In genomic region chr9:35727676-35728040, GRCh38 we compare ENCODE assay signal across 9 cellular contexts. TPM values are rescaled to one million over a fixed set of nuclear protein-coding genes. Genes with fewer than 3 reads are reported as not detected.
A peak's percentile ranks its signal among the peaks of the same experiment; 100 is the strongest.
DNase-seq lines count a peak whose midpoint lies in the region; ATAC-seq, FAIRE-seq and TF ChIP-seq lines count a peak whose summit lies in the region.
"Had no signal": no experiment of that assay in that cellular context is flagged by ENCODE, and none has a peak within 500 bp of the region (broad histone marks: within the 10 kb centered on the region; RNA-seq: fewer than 3 reads in every experiment).

No MANE protein-coding gene starts in this region.

- no peak for FAIRE-seq in A549 (lab: Jason Lieb, UNC)

- CTCF ChIA-PET in A549 (lab: Yijun Ruan, JAX), result interaction anchor here (1.2 to 31.4 kb wide), 8 partner anchors 16 to 81 kb away, joined by 4 to 758 read pairs (median 34); partner anchors contain the start of genes ARHGEF39, CA9, CCDC107 and GBA2

- intact Hi-C loops in dorsolateral prefrontal cortex (cut with DNase I), result loop anchor here (2.0 to 10.0 kb wide), 2 partner anchors 125 to 243 kb away; no protein-coding TSS in a partner anchor

- TF ChIP-seq CTCF in A549 (IDR thresholded peaks at IDR 0.05) (no peak), dorsolateral prefrontal cortex (IDR thresholded peaks at IDR 0.05 in 54 of 56, conservative IDR thresholded peaks at IDR 0.05 in 2 of 56; ENCODE audit: low read depth in 1 of 56, partially characterized antibody in 56 of 56) (no peak)

- H3K4me1 ChIP-seq in A549 (peaks cover 42% of the 10 kb centered on the region), HUES64 (ENCODE audit: insufficient read depth, low read length) (peaks cover 48% of the 10 kb centered on the region), muscle layer of colon (ENCODE audit: insufficient read depth, low read length) (peaks cover 56% of the 10 kb centered on the region)

- H3K27me3 ChIP-seq in HUES64 (ENCODE audit: insufficient read depth, low read length) (no peaks in the 10 kb centered on the region), dorsolateral prefrontal cortex (no peaks in the 10 kb centered on the region), muscle layer of colon (ENCODE audit: control insufficient read depth in 1 of 2, insufficient read depth in 2 of 2, low read length in 2 of 2) (no peaks in the 10 kb centered on the region)

- POLR2A ChIA-PET in A549 (lab: Yijun Ruan, JAX), result interaction anchor here (0.9 to 2.3 kb wide), 6 partner anchors 13 to 631 kb away, joined by 3 to 7 read pairs (median 4); partner anchors contain the start of genes CCDC107, PIGO, RMRP and TESK1

- no peak for TF ChIP-seq POLR2A in A549 (IDR thresholded peaks at IDR 0.05; ENCODE audit: low read length)

- no peak for TF ChIP-seq EP300 in A549 (IDR thresholded peaks at IDR 0.05)

- H3K9ac ChIP-seq in HUES64 (ENCODE audit: low read depth, low read length), result peak overlapping the region; percentile 64
- H3K9ac ChIP-seq in muscle layer of colon (ENCODE audit: low read length), result peak overlapping the region; percentile 99

- DNase-seq in A549 (ENCODE audit: low read depth in 1 of 2, low spot score in 1 of 2) (no peak), dorsolateral prefrontal cortex (no peak), activated T-cell treated with anti-CD3 and anti-CD28 coated beads for 4 hours (no peak), NK-92 (lab: John Stamatoyannopoulos, UW; ENCODE audit: unreplicated experiment) (no peak)
- no peak for DNase-seq in stimulated activated naive CD4-positive, alpha-beta T cell (lab: John Stamatoyannopoulos, UW)
- DNase-seq: NCI-H345 had no signal

- peak overlapping the region; percentile 74 to 95 for H3K27ac ChIP-seq in A549
- H3K27ac ChIP-seq in HUES64 (ENCODE audit: low read depth, low read length), result peak overlapping the region; percentile 87
- H3K27ac ChIP-seq in dorsolateral prefrontal cortex, result peak overlapping the region in 46 of 59 donors; percentile 2 to 98 (median 57)
- H3K27ac ChIP-seq in muscle layer of colon (ENCODE audit: low read depth, low read length), result peak overlapping the region; percentile 95

- H3K36me3 ChIP-seq in HUES64 (ENCODE audit: insufficient read depth, low read length) (peaks cover 27% of the 10 kb centered on the region), muscle layer of colon (ENCODE audit: insufficient read depth, low read length) (peaks cover 35% of the 10 kb centered on the region)

- ATAC-seq in A549 (no peak), HG03378 (IDR thresholded peaks at IDR 0.05; ENCODE audit: unreplicated experiment) (no peak)

- H3K4me3 ChIP-seq in A549, result peak overlapping the region; percentile 33; the same call in 2 of the 3 replicates
- H3K4me3 ChIP-seq in HUES64 (ENCODE audit: low read length), result peak overlapping the region; percentile 88
- peak overlapping the region in 36 of 59 donors; percentile 0 to 98 (median 52) for H3K4me3 ChIP-seq in dorsolateral prefrontal cortex
- peak overlapping the region; percentile 25 to 73 for H3K4me3 ChIP-seq in muscle layer of colon (ENCODE audit: low read depth in 1 of 2, low read length in 2 of 2)

- H3K9me3 ChIP-seq in A549 (no peaks in the 10 kb centered on the region), HUES64 (ENCODE audit: insufficient read depth, low read depth, low read length) (no peaks in the 10 kb centered on the region), muscle layer of colon (ENCODE audit: low read length) (no peaks in the 10 kb centered on the region)

- peak overlapping the region; percentile 74 for H3K4me2 ChIP-seq in A549

- WGBS in A549 (ENCODE audit: missing lambda C conversion rate), result 83% methylated on average over 5 of the region's 5 CpGs
- 43% methylated on average over 5 of the region's 5 CpGs for WGBS in HUES64

- TF ChIP-seq RAD21 in A549 (conservative IDR thresholded peaks at IDR 0.05 in 1 of 2, IDR thresholded peaks at IDR 0.05 in 1 of 2), result no peak

TF ChIP-seq in A549, 52 proteins besides CTCF, POLR2A, EP300 and RAD21:
- TF ChIP-seq HOXA7 (CRISPR knock-in tag; IDR thresholded peaks at IDR 0.05) (no peak), POLR2AphosphoS2 (conservative IDR thresholded peaks at IDR 0.05; ENCODE audit: low read length) (no peak), RCOR1 (IDR thresholded peaks at IDR 0.05; ENCODE audit: low read depth, low read length) (no peak), HMGXB4 (CRISPR knock-in tag; IDR thresholded peaks at IDR 0.05; ENCODE audit: borderline replicate concordance) (no peak), JUN (IDR thresholded peaks at IDR 0.05) (no peak), KDM1A (IDR thresholded peaks at IDR 0.05; ENCODE audit: low read depth) (no peak)

RNA-seq across cellular contexts. Expression of gene TLN1, which starts 4.3 kb away (rescaled TPM):
- 65.5 and 72.1 TPM in 2 replicates for polyA plus RNA-seq in A549 (2011; rRNA removed)
- polyA plus RNA-seq in A549 (2012; cell fraction: cytosol; rRNA removed), result 69.4 and 88.8 TPM in 2 replicates
- polyA plus RNA-seq in A549 (2012; cell fraction: nucleus; rRNA removed), result 170 and 259 TPM in 2 replicates
- polyA plus RNA-seq in A549 (2017; fragmentation: RNase III; extraction: RNeasy Plus Mini Kit Qiagen cat#74134 plus additional on column Dnase treatment), result 108 to 119 TPM (median 117 TPM) in 3 replicates
- polyA minus RNA-seq in A549 (2011; rRNA and poly(A)+ RNA removed), result 476 and 477 TPM in 2 replicates
- polyA plus RNA-seq in HUES64 (2013, experiment 1 of 2), result 38.5 TPM
- 48.8 TPM for polyA plus RNA-seq in HUES64 (2013, experiment 2 of 2)
- 100 to 1,000 TPM in 81 of 120 experiments, 10 to 100 TPM in 39; 65.1 to 206 (median 112) TPM for total RNA-seq in dorsolateral prefrontal cortex

RNA-seq across cellular contexts. Expression of gene CREB3, which starts 4.8 kb away (rescaled TPM):
- 33.3 and 36.0 TPM in 2 replicates for polyA plus RNA-seq in A549 (2011; rRNA removed)
- 27.6 and 32.3 TPM in 2 replicates for polyA plus RNA-seq in A549 (2012; cell fraction: cytosol; rRNA removed)
- polyA plus RNA-seq in A549 (2012; cell fraction: nucleus; rRNA removed), result 25.8 and 30.9 TPM in 2 replicates
- polyA plus RNA-seq in A549 (2017; fragmentation: RNase III; extraction: RNeasy Plus Mini Kit Qiagen cat#74134 plus additional on column Dnase treatment), result 51.3 to 54.0 TPM (median 51.7 TPM) in 3 replicates
- polyA minus RNA-seq in A549 (2011; rRNA and poly(A)+ RNA removed), result 22.9 and 28.3 TPM in 2 replicates
- 22.6 TPM for polyA plus RNA-seq in HUES64 (2013, experiment 1 of 2)
- 20.9 TPM for polyA plus RNA-seq in HUES64 (2013, experiment 2 of 2)
- total RNA-seq in dorsolateral prefrontal cortex, result 10 to 100 TPM; 30.1 to 53.9 (median 40.9) TPM

RNA-seq across cellular contexts. Expression of gene GBA2, which starts 21.4 kb away (rescaled TPM):
- polyA plus RNA-seq in A549 (2011; rRNA removed) (40.0 and 47.4 TPM in 2 replicates), A549 (2017; fragmentation: RNase III; extraction: RNeasy Plus Mini Kit Qiagen cat#74134 plus additional on column Dnase treatment) (34.8 to 39.5 TPM (median 38.9 TPM) in 3 replicates)
- 39.1 and 41.6 TPM in 2 replicates for polyA plus RNA-seq in A549 (2012; cell fraction: cytosol; rRNA removed)
- 165 and 194 TPM in 2 replicates for polyA plus RNA-seq in A549 (2012; cell fraction: nucleus; rRNA removed)
- polyA minus RNA-seq in A549 (2011; rRNA and poly(A)+ RNA removed), result 55.3 and 57.9 TPM in 2 replicates
- polyA plus RNA-seq in HUES64 (2013, experiment 1 of 2), result 55.4 TPM
- polyA plus RNA-seq in HUES64 (2013, experiment 2 of 2), result 58.4 TPM
- total RNA-seq in dorsolateral prefrontal cortex, result 100 to 1,000 TPM in 98 of 120 experiments, 10 to 100 TPM in 22; 79.3 to 156 (median 112) TPM

RNA-seq across cellular contexts. Expression of gene RGP1, which starts 21.4 kb away (rescaled TPM):
- 16.6 and 20.2 TPM in 2 replicates for polyA plus RNA-seq in A549 (2011; rRNA removed)
- polyA plus RNA-seq in A549 (2012; cell fraction: cytosol; rRNA removed), result 7.6 and 10.0 TPM in 2 replicates
- 10.2 and 12.0 TPM in 2 replicates for polyA plus RNA-seq in A549 (2012; cell fraction: nucleus; rRNA removed)
- 15.0 to 16.1 TPM (median 15.3 TPM) in 3 replicates for polyA plus RNA-seq in A549 (2017; fragmentation: RNase III; extraction: RNeasy Plus Mini Kit Qiagen cat#74134 plus additional on column Dnase treatment)
- polyA minus RNA-seq in A549 (2011; rRNA and poly(A)+ RNA removed), result 27.4 and 28.8 TPM in 2 replicates
- polyA plus RNA-seq in HUES64 (2013, experiment 1 of 2), result 10.1 TPM
- 12.2 TPM for polyA plus RNA-seq in HUES64 (2013, experiment 2 of 2)
- total RNA-seq in dorsolateral prefrontal cortex, result 10 to 100 TPM; 30.0 to 52.9 (median 38.4) TPM

RNA-seq across cellular contexts. Expression of gene MSMP, which starts 26.4 kb away (rescaled TPM):
- polyA plus RNA-seq in A549 (2011; rRNA removed), result 0.24 TPM in 1 of 2 replicates, not detected in the other
- 0.19 and 0.30 TPM in 2 replicates for polyA plus RNA-seq in A549 (2012; cell fraction: cytosol; rRNA removed)
- polyA plus RNA-seq in A549 (2012; cell fraction: nucleus; rRNA removed), result not detected in 2 replicates
- not detected in 3 replicates for polyA plus RNA-seq in A549 (2017; fragmentation: RNase III; extraction: RNeasy Plus Mini Kit Qiagen cat#74134 plus additional on column Dnase treatment)
- polyA minus RNA-seq in A549 (2011; rRNA and poly(A)+ RNA removed), result 0.70 TPM in 1 of 2 replicates, not detected in the other
- not detected for polyA plus RNA-seq in HUES64 (2013, experiment 1 of 2)
- polyA plus RNA-seq in HUES64 (2013, experiment 2 of 2), result not detected
- total RNA-seq in dorsolateral prefrontal cortex, result 1 to 10 TPM in 17 of 120 experiments, under 1 TPM in 5, not detected in 98; 0.68 to 8.6 (median 1.2) TPM

Comparison
In these comparisons a context has a peak if more than half of its experiments do, and no peak if none do; other contexts are left out.
1. H3K4me3 ChIP-seq: peak in every context shown above with its lines; median percentile 88 in HUES64; 52 in dorsolateral prefrontal cortex; 49 in muscle layer of colon; 33 in A549.